25 cellular contexts compared by ENCODE assay signal in the genomic region with DNA sequence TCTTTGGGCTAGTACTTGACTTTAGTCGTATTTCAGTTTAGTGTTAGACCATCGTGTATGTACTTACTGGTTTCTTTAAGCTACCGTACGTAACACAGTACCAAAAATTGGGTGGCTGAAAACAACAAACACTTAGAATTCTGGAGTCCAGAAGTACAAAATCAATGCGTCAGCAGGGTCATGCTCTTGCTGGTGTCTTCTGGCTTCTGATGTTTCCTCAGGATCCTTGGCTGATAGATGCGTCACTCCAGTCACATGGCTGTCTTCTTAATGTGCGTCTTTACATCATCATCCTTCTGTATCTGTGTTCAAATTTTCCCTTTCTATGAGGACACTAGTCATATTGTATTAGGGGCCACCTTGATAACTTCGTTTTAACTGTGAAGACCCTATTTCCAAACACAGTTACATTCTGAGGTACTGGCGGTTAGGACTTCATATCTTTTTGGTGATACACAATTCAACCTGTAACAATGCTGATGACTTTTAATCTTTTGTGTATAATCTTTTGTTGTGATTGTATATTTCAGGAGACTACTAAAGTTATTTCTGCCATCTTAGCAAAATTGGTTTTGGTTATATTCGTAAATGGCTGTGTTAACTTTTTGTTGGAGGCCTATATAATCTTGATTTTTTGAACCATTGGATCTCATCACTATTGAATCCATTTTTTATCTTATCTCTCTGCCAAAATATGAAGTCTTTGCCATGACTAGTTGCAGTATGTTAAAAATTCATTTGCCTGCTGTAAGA. TPM values are rescaled to one million over a fixed set of nuclear protein-coding genes. Genes with fewer than 3 reads are reported as not detected.
DNase-seq lines count a peak whose midpoint lies in the region; ATAC-seq, FAIRE-seq and TF ChIP-seq lines count a peak whose summit lies in the region.
"Had no signal": no experiment of that assay in that cellular context is flagged by ENCODE, and none has a peak within 500 bp of the region (broad histone marks: within the 10 kb centered on the region; RNA-seq: fewer than 3 reads in every experiment).

No MANE protein-coding gene starts in this region.

- no peak overlapping the region for H3K9ac ChIP-seq in colonic mucosa (ENCODE audit: low read depth in 2 of 2, low read length in 2 of 2)

- no peaks in the 10 kb centered on the region for H3K9me3 ChIP-seq in CD4-positive, alpha-beta T cell (ENCODE audit: control insufficient read depth, low read length)
- H3K9me3 ChIP-seq in colonic mucosa (no peaks in the 10 kb centered on the region), small intestine (ENCODE audit: control insufficient read depth, low read depth) (no peaks in the 10 kb centered on the region)
- H3K9me3 ChIP-seq: esophagus muscularis mucosa, heart left ventricle, stomach, thyroid gland, vagina had no signal

- DNase-seq in activated CD8-positive, alpha-beta T cell treated with anti-CD3 and anti-CD28 coated beads for 36 hours = no peak
- DNase-seq in activated CD8-positive, alpha-beta T cell treated with anti-CD3 and anti-CD28 coated beads, Interleukin-2, amount 10 ng/mL, durations not matched to agents 7 days and 5 days = no peak
- no peak for DNase-seq in CD4-positive, alpha-beta T cell
- DNase-seq in SK-MEL-5 (ENCODE audit: low read depth, low spot score) = peak; percentile 75
- DNase-seq in memory B cell (ENCODE audit: low spot score in 2 of 2) = no peak
- no peak for DNase-seq in colonic mucosa
- DNase-seq in DMS153 treated with DMSO at 0.1 percent for 48 hours (lab: John Stamatoyannopoulos, UW; ENCODE audit: unreplicated experiment) = no peak
- DNase-seq in small intestine = no peak
- DNase-seq: activated CD8-positive, alpha-beta memory T cell treated with anti-CD3 and anti-CD28 coated beads for 24 hours; aorta; cortex of kidney; DMS53; foreskin keratinocyte; heart left ventricle; left cardiac atrium; nucleus accumbens; stomach; thyroid gland had no signal

- H3K36me3 Mint-ChIP-seq in activated CD8-positive, alpha-beta T cell treated with anti-CD3 and anti-CD28 coated beads for 36 hours (ENCODE audit: low read depth) = peaks cover 70% of the 10 kb centered on the region
- H3K36me3 Mint-ChIP-seq in activated CD8-positive, alpha-beta T cell treated with anti-CD3 and anti-CD28 coated beads, Interleukin-2, amount 10 ng/mL, durations not matched to agents 7 days and 5 days (ENCODE audit: low read depth) = peaks cover 69% of the 10 kb centered on the region
- peaks cover 81% of the 10 kb centered on the region for H3K36me3 Mint-ChIP-seq in CD4-positive, alpha-beta T cell (ENCODE audit: low read depth)
- peaks cover 26% of the 10 kb centered on the region for H3K36me3 Mint-ChIP-seq in memory B cell

- peak overlapping the region; percentile 58 for H3K27ac Mint-ChIP-seq in activated CD8-positive, alpha-beta T cell treated with anti-CD3 and anti-CD28 coated beads for 36 hours
- no peak overlapping the region for H3K27ac Mint-ChIP-seq in activated CD8-positive, alpha-beta T cell treated with anti-CD3 and anti-CD28 coated beads, Interleukin-2, amount 10 ng/mL, durations not matched to agents 7 days and 5 days
- peak overlapping the region; percentile 68 for H3K27ac Mint-ChIP-seq in CD4-positive, alpha-beta T cell
- H3K27ac Mint-ChIP-seq in memory B cell = peak overlapping the region; percentile 31

- POLR2A ChIA-PET in activated CD8-positive, alpha-beta T cell treated with anti-CD3 and anti-CD28 coated beads for 36 hours (lab: Charles Lee) = no interaction called here
- POLR2A ChIA-PET in activated CD8-positive, alpha-beta T cell treated with anti-CD3 and anti-CD28 coated beads, Interleukin-2, amount 10 ng/mL, durations not matched to agents 7 days and 5 days (lab: Charles Lee) = no interaction called here
- POLR2A ChIA-PET in CD4-positive, alpha-beta T cell (lab: Charles Lee) = interaction anchor here (1.0 kb wide), 1 partner anchor 159 kb away, joined by 4 read pairs; a partner anchor contains a TSS

- intact Hi-C loops in activated CD8-positive, alpha-beta T cell treated with anti-CD3 and anti-CD28 coated beads for 36 hours (cut with micrococcal nuclease) = no loop called here
- intact Hi-C loops in CD4-positive, alpha-beta T cell (cut with DNase I, micrococcal nuclease) = no loop called here
- intact Hi-C loops in colonic mucosa (cut with DNase I) = no loop called here

- no peak overlapping the region for H3K4me3 Mint-ChIP-seq in activated CD8-positive, alpha-beta T cell treated with anti-CD3 and anti-CD28 coated beads for 36 hours
- H3K4me3 Mint-ChIP-seq in activated CD8-positive, alpha-beta T cell treated with anti-CD3 and anti-CD28 coated beads, Interleukin-2, amount 10 ng/mL, durations not matched to agents 7 days and 5 days = no peak overlapping the region
- H3K4me3 Mint-ChIP-seq in CD4-positive, alpha-beta T cell = no peak overlapping the region
- no peak overlapping the region for H3K4me3 Mint-ChIP-seq in memory B cell
- H3K4me3 Mint-ChIP-seq: T-helper 1 cell treated with Interleukin-12 subunit alpha and Interleukin-12 subunit beta and Interleukin-4 antibody, amounts not matched to agents 30 μg/mL and 1 μg/mL, for 36 hours had no signal

- H3K27me3 ChIP-seq in CD4-positive, alpha-beta T cell (ENCODE audit: control insufficient read depth, insufficient read depth, low read length) = no peaks in the 10 kb centered on the region
- H3K27me3 ChIP-seq in colonic mucosa (no peaks in the 10 kb centered on the region), small intestine (ENCODE audit: control insufficient read depth in 2 of 2, insufficient read depth in 2 of 2, low read length in 2 of 2) (no peaks in the 10 kb centered on the region)
- H3K27me3 ChIP-seq: cardiac muscle cell, esophagus muscularis mucosa, foreskin keratinocyte, heart left ventricle, stomach, thyroid gland, vagina had no signal

- H3K4me1 ChIP-seq in colonic mucosa = peaks cover 8% of the 10 kb centered on the region
- peaks cover 3 to 4% of the 10 kb centered on the region in 2 donors for H3K4me1 ChIP-seq in small intestine (ENCODE audit: control insufficient read depth in 2 of 2, insufficient read depth in 1 of 2, low read depth in 1 of 2, low read length in 1 of 2)

- peaks cover 51% of the 10 kb centered on the region for H3K4me1 Mint-ChIP-seq in activated CD8-positive, alpha-beta T cell treated with anti-CD3 and anti-CD28 coated beads for 36 hours (ENCODE audit: low read depth)
- peaks cover 48% of the 10 kb centered on the region for H3K4me1 Mint-ChIP-seq in activated CD8-positive, alpha-beta T cell treated with anti-CD3 and anti-CD28 coated beads, Interleukin-2, amount 10 ng/mL, durations not matched to agents 7 days and 5 days (ENCODE audit: low read depth)
- peaks cover 75% of the 10 kb centered on the region for H3K4me1 Mint-ChIP-seq in CD4-positive, alpha-beta T cell (ENCODE audit: low read depth)
- peaks cover 23% of the 10 kb centered on the region for H3K4me1 Mint-ChIP-seq in memory B cell

- CTCF ChIA-PET in activated CD8-positive, alpha-beta T cell treated with anti-CD3 and anti-CD28 coated beads for 36 hours (lab: Charles Lee) = no interaction called here
- CTCF ChIA-PET in activated CD8-positive, alpha-beta T cell treated with anti-CD3 and anti-CD28 coated beads, Interleukin-2, amount 10 ng/mL, durations not matched to agents 7 days and 5 days (lab: Charles Lee) = no interaction called here
- CTCF ChIA-PET in CD4-positive, alpha-beta T cell (lab: Charles Lee) = no interaction called here

- ATAC-seq in activated CD8-positive, alpha-beta T cell treated with anti-CD3 and anti-CD28 coated beads for 36 hours = no peak
- ATAC-seq in activated CD8-positive, alpha-beta T cell treated with anti-CD3 and anti-CD28 coated beads, Interleukin-2, amount 10 ng/mL, durations not matched to agents 7 days and 5 days = no peak
- ATAC-seq in CD4-positive, alpha-beta T cell (ENCODE audit: poor library complexity) = no peak
- ATAC-seq in memory B cell (ENCODE audit: low read depth) = no peak
- ATAC-seq: activated CD4-positive, CD25-positive, alpha-beta regulatory T cell treated with anti-CD3 and anti-CD28 coated beads, Interleukin-2, amount 50 U/mL, for 24 hours; foreskin keratinocyte; heart left ventricle; left cardiac atrium had no signal

- H3K27me3 Mint-ChIP-seq in activated CD8-positive, alpha-beta T cell treated with anti-CD3 and anti-CD28 coated beads for 36 hours = no peaks in the 10 kb centered on the region
- H3K27me3 Mint-ChIP-seq in activated CD8-positive, alpha-beta T cell treated with anti-CD3 and anti-CD28 coated beads, Interleukin-2, amount 10 ng/mL, durations not matched to agents 7 days and 5 days (ENCODE audit: low read depth) = no peaks in the 10 kb centered on the region
- H3K27me3 Mint-ChIP-seq in CD4-positive, alpha-beta T cell = no peaks in the 10 kb centered on the region
- no peaks in the 10 kb centered on the region for H3K27me3 Mint-ChIP-seq in memory B cell

- H3K4me3 ChIP-seq in colonic mucosa = no peak overlapping the region
- no peak overlapping the region for H3K4me3 ChIP-seq in small intestine (ENCODE audit: low read depth in 1 of 2, low read length in 2 of 2)
- H3K4me3 ChIP-seq: cardiac muscle cell, esophagus muscularis mucosa, heart left ventricle, SK-N-MC, stomach, thyroid gland, vagina had no signal

- H3K36me3 ChIP-seq in colonic mucosa (no peaks in the 10 kb centered on the region), small intestine (ENCODE audit: control insufficient read depth in 2 of 2, insufficient read depth in 2 of 2, low read length in 2 of 2) (peaks cover 3 to 11% of the 10 kb centered on the region in 2 donors)

- no peak for FAIRE-seq in small intestine (lab: Jason Lieb, UNC)
- FAIRE-seq: TTC549 had no signal

- in situ Hi-C loops in SK-MEL-5 (cut with HindIII; ENCODE audit: low pct_unique_long_range_greater_than_20kb, low sequenced_read_pairs) = no loop called here

- WGBS in small intestine, 3 donors = 87 to 93% (median 88%) methylated on average over 10 of the region's 10 CpGs

- no peak for TF ChIP-seq CTCF in activated CD8-positive, alpha-beta T cell treated with anti-CD3 and anti-CD28 coated beads for 36 hours (IDR thresholded peaks at IDR 0.05)
- no peak for TF ChIP-seq CTCF in CD4-positive, alpha-beta T cell (IDR thresholded peaks at IDR 0.05)
- no peak for TF ChIP-seq CTCF in colonic mucosa (IDR thresholded peaks at IDR 0.05)

- peaks cover 2% of the 10 kb centered on the region for H3K9me3 Mint-ChIP-seq in activated CD8-positive, alpha-beta T cell treated with anti-CD3 and anti-CD28 coated beads for 36 hours
- H3K9me3 Mint-ChIP-seq in activated CD8-positive, alpha-beta T cell treated with anti-CD3 and anti-CD28 coated beads, Interleukin-2, amount 10 ng/mL, durations not matched to agents 7 days and 5 days (ENCODE audit: insufficient read depth) = no peaks in the 10 kb centered on the region
- H3K9me3 Mint-ChIP-seq in CD4-positive, alpha-beta T cell = no peaks in the 10 kb centered on the region
- H3K9me3 Mint-ChIP-seq in memory B cell = no peaks in the 10 kb centered on the region
- H3K9me3 Mint-ChIP-seq: T-helper 1 cell treated with Interleukin-12 subunit alpha and Interleukin-12 subunit beta and Interleukin-4 antibody, amounts not matched to agents 30 μg/mL and 1 μg/mL, for 36 hours had no signal

- no peak overlapping the region for H3K27ac ChIP-seq in CD4-positive, alpha-beta T cell (ENCODE audit: low read depth, low read length)
- H3K27ac ChIP-seq in colonic mucosa (no peak overlapping the region), small intestine (ENCODE audit: low read depth in 1 of 2, low read length in 1 of 2) (no peak overlapping the region)
- H3K27ac ChIP-seq: cardiac muscle cell, esophagus muscularis mucosa, foreskin keratinocyte, heart left ventricle, SK-N-MC, stomach, thyroid gland, vagina had no signal

RNA-seq across cellular contexts. Expression of a gene that starts 25.4 kb away (rescaled TPM):
- total RNA-seq in activated CD8-positive, alpha-beta T cell treated with anti-CD3 and anti-CD28 coated beads for 36 hours = 100 to 1,000 TPM; 442 to 449 TPM
- 100 to 1,000 TPM; 599 to 604 TPM for total RNA-seq in activated CD8-positive, alpha-beta T cell treated with anti-CD3 and anti-CD28 coated beads, Interleukin-2, amount 10 ng/mL, durations not matched to agents 7 days and 5 days
- 100 to 1,000 TPM; 118 to 123 TPM for total RNA-seq in CD4-positive, alpha-beta T cell
- 217 and 218 TPM in 2 replicates for total RNA-seq in SK-MEL-5 (2014; rRNA removed; shearing (Covaris generic))
- 138 and 168 TPM in 2 replicates for polyA plus RNA-seq in SK-MEL-5 (2015; cell fraction: cytosol; rRNA removed)
- polyA plus RNA-seq in SK-MEL-5 (2015; cell fraction: nucleus; rRNA removed) = 40.6 and 47.3 TPM in 2 replicates
- total RNA-seq in colonic mucosa = 100 to 1,000 TPM; 317 to 342 TPM
- 10 to 100 TPM; 78.9 to 97.6 (median 93.3) TPM for polyA plus RNA-seq in small intestine
